ENCODE assay signal across 9 cellular contexts in genomic region chr1:10471411-10472219, GRCh38. TPM values are rescaled to one million over a fixed set of nuclear protein-coding genes. Genes with fewer than 3 reads are reported as not detected.
DNase-seq lines count a peak whose midpoint lies in the region; ATAC-seq and TF ChIP-seq lines count a peak whose summit lies in the region.
"Had no signal": no experiment of that assay in that cellular context is flagged by ENCODE, and none has a peak within 500 bp of the region (broad histone marks: within the 10 kb centered on the region; RNA-seq: fewer than 3 reads in every experiment).

No MANE protein-coding gene starts in this region.

- H3K4me1 Mint-ChIP-seq in CD4-positive, alpha-beta memory T cell, result peaks cover 27 to 51% (median 39%) of the 10 kb centered on the region in 4 donors
- peaks cover 19% of the 10 kb centered on the region for H3K4me1 Mint-ChIP-seq in HFFc6 (ENCODE audit: low read depth)
- H3K4me1 Mint-ChIP-seq in activated T-helper 17 cell treated with anti-CD3 and anti-CD28 coated beads, Interleukin-2, amount 50 U/mL, for 72 hours, result peaks cover 18% of the 10 kb centered on the region

- peaks cover 13% of the 10 kb centered on the region for H3K36me3 ChIP-seq in CD4-positive, alpha-beta memory T cell (ENCODE audit: insufficient read depth, low read length)
- H3K36me3 ChIP-seq in iPS-15b (ENCODE audit: control insufficient read depth, insufficient read depth, low read length) (peaks cover 26% of the 10 kb centered on the region), spleen (peaks cover 0 to 30% (median 25%) of the 10 kb centered on the region in 6 donors)

- intact Hi-C loops in CD4-positive, alpha-beta memory T cell (cut with micrococcal nuclease), result loop anchor here (1.0 to 5.0 kb wide), 3 partner anchors 41 to 559 kb away; partner anchors contain the start of genes CENPS, CTNNBIP1 and UBE4B
- intact Hi-C loops in spleen (cut with DNase I; ENCODE audit: low total_unique reads), result no loop called here

- peak overlapping the region; percentile 89 for H3K9ac ChIP-seq in iPS-15b (ENCODE audit: low read depth, low read length)

- H3K9me3 ChIP-seq in CD4-positive, alpha-beta memory T cell (ENCODE audit: control insufficient read depth in 1 of 2, low read length in 2 of 2), result no peaks in the 10 kb centered on the region
- H3K9me3 ChIP-seq in iPS-15b (ENCODE audit: control insufficient read depth, insufficient read depth, low read length) (no peaks in the 10 kb centered on the region), spleen (no peaks in the 10 kb centered on the region)

- H3K27me3 Mint-ChIP-seq in CD4-positive, alpha-beta memory T cell, result no peaks in the 10 kb centered on the region
- no peaks in the 10 kb centered on the region; the same call in 1 of the 2 replicates for H3K27me3 Mint-ChIP-seq in HFFc6 (ENCODE audit: insufficient read depth)
- H3K27me3 Mint-ChIP-seq in activated T-helper 17 cell treated with anti-CD3 and anti-CD28 coated beads, Interleukin-2, amount 50 U/mL, for 72 hours, result no peaks in the 10 kb centered on the region

- peak overlapping the region; percentile 68 for H3K27ac ChIP-seq in CD4-positive, alpha-beta memory T cell (ENCODE audit: low read depth, low read length)
- H3K27ac ChIP-seq in spleen, result peak overlapping the region; percentile 45 to 86 (median 76)

- 8 to 17% (median 14%) methylated on average over 21 to 23 of the region's 23 CpGs for WGBS in spleen, 5 donors

- peak overlapping the region; percentile 64 to 84 for H3K4me3 ChIP-seq in CD4-positive, alpha-beta memory T cell (ENCODE audit: low read length in 2 of 2)
- peak overlapping the region; percentile 98 for H3K4me3 ChIP-seq in iPS-15b (ENCODE audit: low read depth, low read length)
- peak overlapping the region; percentile 59 to 94 (median 80) for H3K4me3 ChIP-seq in spleen

- POLR2A ChIA-PET in CD4-positive, alpha-beta memory T cell (lab: Charles Lee; ENCODE audit: partially characterized antibody), result interaction anchor here (0.9 kb wide), 1 partner anchor 1438 kb away, joined by 3 read pairs; no protein-coding TSS in a partner anchor

- peaks cover 47% of the 10 kb centered on the region for H3K4me1 ChIP-seq in CD4-positive, alpha-beta memory T cell (ENCODE audit: insufficient read depth, low read length)
- H3K4me1 ChIP-seq in iPS-15b (ENCODE audit: control insufficient read depth, insufficient read depth, low read length) (no peaks in the 10 kb centered on the region), spleen (peaks cover 26 to 56% (median 45%) of the 10 kb centered on the region in 6 donors)

- peak overlapping the region; percentile 91 to 95 (median 92) for H3K4me3 Mint-ChIP-seq in CD4-positive, alpha-beta memory T cell
- H3K4me3 Mint-ChIP-seq in HFFc6, result peak overlapping the region; percentile 97
- peak overlapping the region; percentile 98 for H3K4me3 Mint-ChIP-seq in activated T-helper 17 cell treated with anti-CD3 and anti-CD28 coated beads, Interleukin-2, amount 50 U/mL, for 72 hours

- peaks cover 13 to 34% of the 10 kb centered on the region in 2 donors for H3K36me3 Mint-ChIP-seq in CD4-positive, alpha-beta memory T cell
- H3K36me3 Mint-ChIP-seq in HFFc6 (ENCODE audit: low read depth), result peaks cover 12% of the 10 kb centered on the region
- H3K36me3 Mint-ChIP-seq in activated T-helper 17 cell treated with anti-CD3 and anti-CD28 coated beads, Interleukin-2, amount 50 U/mL, for 72 hours (ENCODE audit: low read depth), result peaks cover 36% of the 10 kb centered on the region

- ATAC-seq in activated T-helper 17 cell treated with anti-CD3 and anti-CD28 coated beads, Interleukin-2, amount 50 U/mL, for 72 hours (replicated peaks), result no peak
- no peak for ATAC-seq in HG02798 (IDR thresholded peaks at IDR 0.05; ENCODE audit: poor library complexity, unreplicated experiment)

- CTCF ChIA-PET in CD4-positive, alpha-beta memory T cell (lab: Charles Lee; ENCODE audit: partially characterized antibody), result interaction anchor here (0.6 to 2.1 kb wide), 2 partner anchors 22 to 42 kb away, joined by 3 to 7 read pairs; no protein-coding TSS in a partner anchor

- TF ChIP-seq POLR2A in spleen (IDR thresholded peaks at IDR 0.05), result no peak

- TF ChIP-seq CTCF in HFFc6 (IDR thresholded peaks at IDR 0.05) (no peak), spleen (IDR thresholded peaks at IDR 0.05 in 8 of 11, conservative IDR thresholded peaks at IDR 0.05 in 3 of 11) (no peak), GM20000 (IDR thresholded peaks at IDR 0.05; ENCODE audit: extremely low read depth, missing control alignments) (no peak)

- DNase-seq in CD4-positive, alpha-beta memory T cell, result no peak
- DNase-seq in HFFc6, result peak; percentile 24
- peak; percentile 82 for DNase-seq in spleen
- no peak for DNase-seq in occipital lobe (lab: John Stamatoyannopoulos, UW)
- no peak for DNase-seq in GM20000 (ENCODE audit: low spot score)

- no peaks in the 10 kb centered on the region for H3K9me3 Mint-ChIP-seq in CD4-positive, alpha-beta memory T cell
- no peaks in the 10 kb centered on the region for H3K9me3 Mint-ChIP-seq in HFFc6
- H3K9me3 Mint-ChIP-seq in activated T-helper 17 cell treated with anti-CD3 and anti-CD28 coated beads, Interleukin-2, amount 50 U/mL, for 72 hours, result no peaks in the 10 kb centered on the region

- H3K27me3 ChIP-seq in CD4-positive, alpha-beta memory T cell (ENCODE audit: insufficient read depth, low read length), result no peaks in the 10 kb centered on the region
- no peaks in the 10 kb centered on the region for H3K27me3 ChIP-seq in iPS-15b (ENCODE audit: control insufficient read depth, insufficient read depth, low read length)
- H3K27me3 ChIP-seq in spleen (replicated peaks in 1 of 7), result no peaks in the 10 kb centered on the region

- peak overlapping the region; percentile 83 to 94 (median 89) for H3K27ac Mint-ChIP-seq in CD4-positive, alpha-beta memory T cell
- peak overlapping the region; percentile 92 for H3K27ac Mint-ChIP-seq in HFFc6
- peak overlapping the region; percentile 93 for H3K27ac Mint-ChIP-seq in activated T-helper 17 cell treated with anti-CD3 and anti-CD28 coated beads, Interleukin-2, amount 50 U/mL, for 72 hours

RNA-seq across cellular contexts. Expression of gene DFFA, which starts 0.7 kb away (rescaled TPM):
- total RNA-seq in CD4-positive, alpha-beta memory T cell, result 10 to 100 TPM; 22.4 to 25.3 TPM
- 10 to 100 TPM; 15.4 to 30.8 TPM for polyA plus RNA-seq in CD4-positive, alpha-beta memory T cell
- 10 to 100 TPM; 44.1 to 58.6 (median 48.4) TPM for total RNA-seq in HFFc6 (2021; fragmentation: NEBNext Ultra II Directional; extraction: Animal tissue kit (Norgen Biotek cat#: 25700))
- total RNA-seq in activated T-helper 17 cell treated with anti-CD3 and anti-CD28 coated beads, Interleukin-2, amount 50 U/mL, for 72 hours, result 10 to 100 TPM; 27.4 to 54.5 TPM
- total RNA-seq in spleen, result 10 to 100 TPM; 18.4 to 30.1 (median 24.3) TPM
- polyA plus RNA-seq in spleen, result 10 to 100 TPM in 2 of 3 donors, 1 to 10 TPM in 1; 7.2 to 14.4 (median 10.3) TPM
- total RNA-seq in occipital lobe, result 29.6 TPM

RNA-seq across cellular contexts. Expression of gene PEX14, which starts 3.1 kb away (rescaled TPM):
- total RNA-seq in CD4-positive, alpha-beta memory T cell, result 10 to 100 TPM; 14.5 to 16.1 TPM
- polyA plus RNA-seq in CD4-positive, alpha-beta memory T cell, result 1 to 10 TPM; 3.1 to 5.3 TPM
- 10 to 100 TPM; 23.1 to 28.4 (median 26.0) TPM for total RNA-seq in HFFc6 (2021; fragmentation: NEBNext Ultra II Directional; extraction: Animal tissue kit (Norgen Biotek cat#: 25700))
- 10 to 100 TPM; 18.4 to 21.7 TPM for total RNA-seq in activated T-helper 17 cell treated with anti-CD3 and anti-CD28 coated beads, Interleukin-2, amount 50 U/mL, for 72 hours
- total RNA-seq in spleen, result 10 to 100 TPM in 6 of 7 donors, 1 to 10 TPM in 1; 9.9 to 19.7 (median 13.8) TPM
- 10 to 100 TPM in 1 of 3 donors, 1 to 10 TPM in 2; 9.3 to 15.1 (median 9.8) TPM for polyA plus RNA-seq in spleen
- 9.2 TPM for total RNA-seq in occipital lobe

RNA-seq across cellular contexts. Expression of gene CORT, which starts 21.8 kb away (rescaled TPM):
- total RNA-seq in CD4-positive, alpha-beta memory T cell, result not detected
- polyA plus RNA-seq in CD4-positive, alpha-beta memory T cell, result not detected
- under 1 TPM in 2 of 6 experiments, not detected in 4; 0.43 TPM for total RNA-seq in HFFc6 (2021; fragmentation: NEBNext Ultra II Directional; extraction: Animal tissue kit (Norgen Biotek cat#: 25700))
- under 1 TPM in 1 of 2 donors, not detected in 1; 0.24 TPM for total RNA-seq in activated T-helper 17 cell treated with anti-CD3 and anti-CD28 coated beads, Interleukin-2, amount 50 U/mL, for 72 hours
- total RNA-seq in spleen, result under 1 TPM in 1 of 7 donors, not detected in 6; 0.38 TPM
- under 1 TPM; 0.07 to 0.22 (median 0.14) TPM for polyA plus RNA-seq in spleen
- total RNA-seq in occipital lobe, result 3.0 TPM
- total RNA-seq: SK-MEL-5 had no signal

RNA-seq across cellular contexts. Expression of gene CENPS, which starts 41.4 kb away (rescaled TPM):
- total RNA-seq in CD4-positive, alpha-beta memory T cell, result 1 to 10 TPM; 7.2 to 7.9 TPM
- polyA plus RNA-seq in CD4-positive, alpha-beta memory T cell, result 10 to 100 TPM in 1 of 2 donors, 1 to 10 TPM in 1; 6.4 to 14.6 TPM
- 10 to 100 TPM; 24.3 to 31.0 (median 27.3) TPM for total RNA-seq in HFFc6 (2021; fragmentation: NEBNext Ultra II Directional; extraction: Animal tissue kit (Norgen Biotek cat#: 25700))
- 10 to 100 TPM in 1 of 2 donors, 1 to 10 TPM in 1; 7.2 to 13.7 TPM for total RNA-seq in activated T-helper 17 cell treated with anti-CD3 and anti-CD28 coated beads, Interleukin-2, amount 50 U/mL, for 72 hours
- total RNA-seq in spleen, result 1 to 10 TPM; 2.1 to 9.6 (median 6.2) TPM
- 10 to 100 TPM in 2 of 3 donors, 1 to 10 TPM in 1; 9.3 to 13.5 (median 13.0) TPM for polyA plus RNA-seq in spleen
- total RNA-seq in occipital lobe, result 6.6 TPM

Comparison
In these comparisons a context has a peak if more than half of its experiments do, and no peak if none do; other contexts are left out.
1. DNase-seq: peak in HFFc6 (single experiment) and spleen (single experiment); none in CD4-positive, alpha-beta memory T cell (0 of 5), occipital lobe (single experiment) and GM20000 (single experiment).
2. Peak in every context shown above with its lines, with median percentiles within 50 percentile points of each other: H3K4me3 ChIP-seq, H3K27ac Mint-ChIP-seq and H3K4me3 Mint-ChIP-seq.